ENCODE assay signal across 21 cellular contexts in genomic region chr11:6197466-6198200, GRCh38. TPM values are rescaled to one million over a fixed set of nuclear protein-coding genes. Genes with fewer than 3 reads are reported as not detected.
DNase-seq lines count a peak whose midpoint lies in the region; ATAC-seq and TF ChIP-seq lines count a peak whose summit lies in the region.
"Had no signal": no experiment of that assay in that cellular context is flagged by ENCODE, and none has a peak within 500 bp of the region (broad histone marks: within the 10 kb centered on the region; RNA-seq: fewer than 3 reads in every experiment).

No MANE protein-coding gene starts in this region.

- H3K56ac ChIP-seq in IMR-90 (ENCODE audit: extremely low read depth, insufficient read depth, low read length), result no peak overlapping the region

- H4K91ac ChIP-seq in IMR-90 (ENCODE audit: insufficient read depth, low read depth, low read length), result no peak overlapping the region

- POLR2A ChIA-PET in AG04449 (lab: Yijun Ruan, JAX) (interaction anchor here (0.7 kb wide), 1 partner anchor 188 kb away, joined by 3 read pairs; no protein-coding TSS in a partner anchor), IMR-90 (lab: Charles Lee; ENCODE audit: unreplicated experiment) (no interaction called here)

- H3K23ac ChIP-seq in IMR-90 (ENCODE audit: low read depth, low read length), result no peak overlapping the region

- H3K79me1 ChIP-seq in IMR-90 (ENCODE audit: low read depth in 1 of 2, low read length in 2 of 2), result no peaks in the 10 kb centered on the region

- in situ Hi-C loops in IMR-90 (cut with MboI; ENCODE audit: low sequenced_read_pairs), result no loop called here

- intact Hi-C loops in IMR-90 (cut with micrococcal nuclease), result no loop called here

- no peak overlapping the region for H3K14ac ChIP-seq in IMR-90 (replicated peaks; ENCODE audit: low read depth, low read length)

- H2AK5ac ChIP-seq in IMR-90 (ENCODE audit: low read depth, low read length), result no peak overlapping the region

- no peaks in the 10 kb centered on the region for H3K9me1 ChIP-seq in IMR-90 (ENCODE audit: insufficient read depth, low read length)

- H3K36me3 ChIP-seq in IMR-90 (ENCODE audit: control insufficient read depth, insufficient read depth, low read length), result no peaks in the 10 kb centered on the region
- no peaks in the 10 kb centered on the region for H3K36me3 ChIP-seq in MG63
- H3K36me3 ChIP-seq: BE2C, SJSA1 had no signal

- peaks cover 2% of the 10 kb centered on the region; the same call in 1 of the 2 replicates for H3K4me1 ChIP-seq in IMR-90 (ENCODE audit: control insufficient read depth, insufficient read depth, low read length)
- H3K4me1 ChIP-seq: A549, BE2C, SJSA1 had no signal

- H2AK9ac ChIP-seq in IMR-90 (replicated peaks; ENCODE audit: low read depth, low read length, poor library complexity), result no peak overlapping the region

- no CpG with 5 or more reads among the region's 4 CpGs for WGBS in IMR-90 (ENCODE audit: extremely low coverage in 2 of 2, insufficient read length in 1 of 2), 2 experiments

- H3K4me3 ChIP-seq in AG04449 (ENCODE audit: low read depth, low read length) (no peak overlapping the region), IMR-90 (ENCODE audit: insufficient read depth, low read depth, low read length) (no peak overlapping the region), MG63 (no peak overlapping the region)
- H3K4me3 ChIP-seq: A549, SJSA1 had no signal

- no peak overlapping the region for H3K9ac ChIP-seq in IMR-90 (ENCODE audit: low read depth, low read length)
- H3K9ac ChIP-seq: KMS-11 had no signal

- no peak overlapping the region for H2AFZ ChIP-seq in IMR-90 (replicated peaks; ENCODE audit: low read length, poor library complexity)

- no peak overlapping the region for H2BK120ac ChIP-seq in IMR-90 (ENCODE audit: low read depth, low read length)

- dilution Hi-C loops in IMR-90 (cut with HindIII; ENCODE audit: low sequenced_read_pairs, unreplicated experiment), result no loop called here

- no peak for TF ChIP-seq RAD21 in IMR-90 (IDR thresholded peaks at IDR 0.05; ENCODE audit: low read length)

- no peak overlapping the region for H3K4ac ChIP-seq in IMR-90 (ENCODE audit: low read depth, low read length)

- H3K9me3 ChIP-seq in IMR-90 (ENCODE audit: control insufficient read depth, insufficient read depth, low read length) (no peaks in the 10 kb centered on the region), MG63 (no peaks in the 10 kb centered on the region)
- H3K9me3 ChIP-seq: A549, BE2C, SJSA1 had no signal

- no TSS peak for BruUV-seq in IMR-90 (replicated peaks; lab: Mats Ljungman, UMichigan)

- DNase-seq in AG04449 (ENCODE audit: low read depth, low spot score) (peak; percentile 19), IMR-90 (peak; percentile 38), amniotic epithelial cell (ENCODE audit: low read depth) (peak; percentile 56), iPS-NIHi7 (ENCODE audit: extremely low spot score) (peak; percentile 13), MG63 (no peak), GM19238 (ENCODE audit: insufficient read length, low spot score) (no peak), SKM-1 treated with dmso at 0.1 percent for 144 hours (lab: John Stamatoyannopoulos, UW; ENCODE audit: unreplicated experiment) (no peak)
- no peak for DNase-seq in stimulated activated CD4-positive, alpha-beta T cell treated with anti-CD3 and anti-CD28 coated beads, Interleukin-4, amount 100 ng/mL, for 1 hour
- DNase-seq: BE2C; CD4-positive, CD25-positive, alpha-beta regulatory T cell; DMS79; NCI-H1105 treated with DMSO at 0.1 percent for 48 hours; NCI-H1694; NCI-H2081; NCI-H2171; NCI-H524 treated with DMSO at 0.1 percent for 48 hours had no signal

- H3K27me3 ChIP-seq in IMR-90 (ENCODE audit: control insufficient read depth, insufficient read depth, low read length), result peaks cover 1% of the 10 kb centered on the region; the same call in 1 of the 2 replicates
- H3K27me3 ChIP-seq in MG63, result no peaks in the 10 kb centered on the region; the same call in 1 of the 2 replicates
- H3K27me3 ChIP-seq: BE2C, SJSA1 had no signal

- H4K8ac ChIP-seq in IMR-90 (ENCODE audit: low read depth in 2 of 2, low read length in 2 of 2), result no peak overlapping the region

- no peak for TF ChIP-seq CTCF in AG04449 (IDR thresholded peaks at IDR 0.05; ENCODE audit: insufficient read depth, low read length, missing control alignments)
- no peak for TF ChIP-seq CTCF in IMR-90 (conservative IDR thresholded peaks at IDR 0.05; ENCODE audit: low read depth, low read length)

- no peak overlapping the region; the same call in 1 of the 2 replicates for H3K18ac ChIP-seq in IMR-90 (ENCODE audit: low read depth, low read length)

- H3K4me2 ChIP-seq in IMR-90 (ENCODE audit: low read depth, low read length), result no peak overlapping the region
- H3K4me2 ChIP-seq: A549, KMS-11 had no signal

- no peak for TF ChIP-seq POLR2A in IMR-90 (IDR thresholded peaks at IDR 0.05; ENCODE audit: low read depth, low read length)

- no peak overlapping the region for H2BK5ac ChIP-seq in IMR-90 (ENCODE audit: low read depth, low read length, poor library complexity, severe bottlenecking)

- H4K20me1 ChIP-seq in IMR-90 (ENCODE audit: insufficient read depth, low read length), result no peaks in the 10 kb centered on the region

- H2BK15ac ChIP-seq in IMR-90 (ENCODE audit: low read depth, low read length), result no peak overlapping the region

- H4K5ac ChIP-seq in IMR-90 (ENCODE audit: low read depth, low read length), result no peak overlapping the region

- peak; percentile 41; the same call in 1 of the 2 replicates for ATAC-seq in IMR-90 (ENCODE audit: low read depth)
- ATAC-seq: A549, Right ventricle myocardium inferior had no signal

- H2BK20ac ChIP-seq in IMR-90 (ENCODE audit: low read depth, low read length), result no peak overlapping the region

- H3K27ac ChIP-seq in IMR-90 (ENCODE audit: insufficient read depth, low read length), result no peak overlapping the region
- H3K27ac ChIP-seq: A549, KMS-11, SJSA1 had no signal

- CTCF ChIA-PET in AG04449 (lab: Yijun Ruan, JAX) (no interaction called here), IMR-90 (lab: Yijun Ruan, JAX) (no interaction called here)

TF ChIP-seq in IMR-90, 13 proteins besides CTCF, POLR2A, EP300 and RAD21:
- TF ChIP-seq CEBPB (IDR thresholded peaks at IDR 0.05; ENCODE audit: low read depth, low read length) (no peak), RCOR1 (IDR thresholded peaks at IDR 0.05; ENCODE audit: insufficient replicate concordance, low read length) (no peak), MAFK (IDR thresholded peaks at IDR 0.05; ENCODE audit: low read depth, low read length) (no peak), SMC3 (IDR thresholded peaks at IDR 0.05; ENCODE audit: low read depth, low read length) (no peak), RFX5 (IDR thresholded peaks at IDR 0.05; ENCODE audit: low read depth, low read length) (no peak), MAZ (IDR thresholded peaks at IDR 0.05; ENCODE audit: borderline replicate concordance, low read depth, low read length) (no peak), BHLHE40 (IDR thresholded peaks at IDR 0.05; ENCODE audit: low read depth, low read length) (no peak), NFE2L2 (IDR thresholded peaks at IDR 0.05; ENCODE audit: low read depth, low read length) (no peak), CHD1 (IDR thresholded peaks at IDR 0.05; ENCODE audit: low read depth, low read length) (no peak), ELK1 (IDR thresholded peaks at IDR 0.05; ENCODE audit: borderline replicate concordance, low read depth, low read length) (no peak), MXI1 (IDR thresholded peaks at IDR 0.05; ENCODE audit: borderline replicate concordance, low read depth, low read length) (no peak)

RNA-seq across cellular contexts. Expression of gene OR52W1, which starts 1.4 kb away (rescaled TPM):
- total RNA-seq in IMR-90 (2012; rRNA removed), result not detected in 2 replicates
- polyA plus RNA-seq in IMR-90 (2012; rRNA removed), result not detected in 2 replicates
- polyA plus RNA-seq in IMR-90 (2012; cell fraction: cytosol; rRNA removed), result not detected in 2 replicates
- not detected in 2 replicates for polyA plus RNA-seq in IMR-90 (2012; cell fraction: nucleus; rRNA removed; ENCODE audit: low replicate concordance)
- not detected in 2 replicates for total RNA-seq in MG63 (2014; rRNA removed; shearing (Covaris generic); ENCODE audit: low replicate concordance)
- total RNA-seq: CD4-positive, CD25-positive, alpha-beta regulatory T cell; H1; Right ventricle myocardium inferior; SJSA1 had no signal
- polyA plus RNA-seq: A549; CD4-positive, CD25-positive, alpha-beta regulatory T cell; H1 had no signal

RNA-seq across cellular contexts. Expression of gene C11orf42, which starts 7.7 kb away (rescaled TPM):
- total RNA-seq in IMR-90 (2012; rRNA removed), result not detected in 2 replicates
- polyA plus RNA-seq in IMR-90 (2012; rRNA removed), result not detected in 2 replicates
- polyA plus RNA-seq in IMR-90 (2012; cell fraction: cytosol; rRNA removed), result not detected in 2 replicates
- not detected in 2 replicates for polyA plus RNA-seq in IMR-90 (2012; cell fraction: nucleus; rRNA removed; ENCODE audit: low replicate concordance)
- total RNA-seq in MG63 (2014; rRNA removed; shearing (Covaris generic); ENCODE audit: low replicate concordance), result not detected in 2 replicates
- total RNA-seq: CD4-positive, CD25-positive, alpha-beta regulatory T cell; H1; Right ventricle myocardium inferior; SJSA1 had no signal
- polyA plus RNA-seq: A549; CD4-positive, CD25-positive, alpha-beta regulatory T cell; H1 had no signal

RNA-seq across cellular contexts. Expression of gene OR52B2, which starts 27.5 kb away (rescaled TPM):
- not detected in 2 replicates for total RNA-seq in IMR-90 (2012; rRNA removed)
- polyA plus RNA-seq in IMR-90 (2012; rRNA removed), result not detected in 2 replicates
- polyA plus RNA-seq in IMR-90 (2012; cell fraction: cytosol; rRNA removed), result not detected in 2 replicates
- polyA plus RNA-seq in IMR-90 (2012; cell fraction: nucleus; rRNA removed; ENCODE audit: low replicate concordance), result 0.07 TPM in 1 of 2 replicates, not detected in the other
- total RNA-seq in MG63 (2014; rRNA removed; shearing (Covaris generic); ENCODE audit: low replicate concordance), result not detected in 2 replicates
- total RNA-seq: CD4-positive, CD25-positive, alpha-beta regulatory T cell; H1; Right ventricle myocardium inferior; SJSA1 had no signal
- polyA plus RNA-seq: A549; CD4-positive, CD25-positive, alpha-beta regulatory T cell had no signal

RNA-seq across cellular contexts. Expression of gene FHIP1B, which starts 36.8 kb away (rescaled TPM):
- 4.7 and 5.9 TPM in 2 replicates for total RNA-seq in IMR-90 (2012; rRNA removed)
- 28.1 and 30.2 TPM in 2 replicates for polyA plus RNA-seq in IMR-90 (2012; rRNA removed)
- polyA plus RNA-seq in IMR-90 (2012; cell fraction: cytosol; rRNA removed), result 10.0 and 13.5 TPM in 2 replicates
- polyA plus RNA-seq in IMR-90 (2012; cell fraction: nucleus; rRNA removed; ENCODE audit: low replicate concordance), result 175 and 206 TPM in 2 replicates
- total RNA-seq in MG63 (2014; rRNA removed; shearing (Covaris generic); ENCODE audit: low replicate concordance), result 9.2 and 9.7 TPM in 2 replicates

RNA-seq across cellular contexts. Expression of gene CNGA4, which starts 41.3 kb away (rescaled TPM):
- under 0.01 TPM in 1 of 2 replicates, not detected in the other for total RNA-seq in IMR-90 (2012; rRNA removed)
- polyA plus RNA-seq in IMR-90 (2012; rRNA removed), result 0.07 and 0.12 TPM in 2 replicates
- polyA plus RNA-seq in IMR-90 (2012; cell fraction: cytosol; rRNA removed), result not detected in 2 replicates
- polyA plus RNA-seq in IMR-90 (2012; cell fraction: nucleus; rRNA removed; ENCODE audit: low replicate concordance), result 0.41 and 0.53 TPM in 2 replicates
- total RNA-seq in MG63 (2014; rRNA removed; shearing (Covaris generic); ENCODE audit: low replicate concordance), result not detected in 2 replicates
- total RNA-seq: H1, Right ventricle myocardium inferior, SJSA1 had no signal
- polyA plus RNA-seq: CD4-positive, CD25-positive, alpha-beta regulatory T cell had no signal

Comparison
In these comparisons a context has a peak if more than half of its experiments do, and no peak if none do; other contexts are left out.
1. DNase-seq: peak in AG04449 (single experiment), IMR-90 (single experiment), amniotic epithelial cell (single experiment) and iPS-NIHi7 (single experiment); none in MG63 (single experiment), GM19238 (single experiment), stimulated activated CD4-positive, alpha-beta T cell treated with anti-CD3 and anti-CD28 coated beads, Interleukin-4, amount 100 ng/mL, for 1 hour (single experiment) and SKM-1 treated with dmso at 0.1 percent for 144 hours (single experiment).